In genomic region chr17:73365934-73366623, GRCh38 we compare ENCODE assay signal across 15 cellular contexts. TPM values are rescaled to one million over a fixed set of nuclear protein-coding genes. Genes with fewer than 3 reads are reported as not detected.
DNase-seq lines count a peak whose midpoint lies in the region; ATAC-seq and TF ChIP-seq lines count a peak whose summit lies in the region.
"Had no signal": no experiment of that assay in that cellular context is flagged by ENCODE, and none has a peak within 500 bp of the region (broad histone marks: within the 10 kb centered on the region; RNA-seq: fewer than 3 reads in every experiment).

No MANE protein-coding gene starts in this region.

- peaks cover 10% of the 10 kb centered on the region for H3K27me3 Mint-ChIP-seq in activated naive CD4-positive, alpha-beta T cell treated with anti-CD3 and anti-CD28 coated beads, Interleukin-2, amount 10 ng/mL, durations not matched to agents 7 days and 5 days

- H3K79me2 ChIP-seq in smooth muscle cell (ENCODE audit: low read depth) = no peaks in the 10 kb centered on the region

- ATAC-seq in body of pancreas (peak; percentile 10), GM18517 (IDR thresholded peaks at IDR 0.05; ENCODE audit: unreplicated experiment) (no peak), HG02763 (IDR thresholded peaks at IDR 0.05; ENCODE audit: unreplicated experiment) (no peak)
- ATAC-seq: activated T-helper 17 cell treated with anti-CD3 and anti-CD28 coated beads, Interleukin-2, amount 50 U/mL, for 72 hours; foreskin keratinocyte had no signal

- no peaks in the 10 kb centered on the region for H3K4me1 Mint-ChIP-seq in activated naive CD4-positive, alpha-beta T cell treated with anti-CD3 and anti-CD28 coated beads, Interleukin-2, amount 10 ng/mL, durations not matched to agents 7 days and 5 days
- H3K4me1 Mint-ChIP-seq: activated T-helper 17 cell treated with anti-CD3 and anti-CD28 coated beads, Interleukin-2, amount 50 U/mL, for 72 hours had no signal

- no peak overlapping the region for H3K27ac Mint-ChIP-seq in activated naive CD4-positive, alpha-beta T cell treated with anti-CD3 and anti-CD28 coated beads, Interleukin-2, amount 10 ng/mL, durations not matched to agents 7 days and 5 days
- H3K27ac Mint-ChIP-seq: activated T-helper 17 cell treated with anti-CD3 and anti-CD28 coated beads, Interleukin-2, amount 50 U/mL, for 72 hours had no signal

- H3K4me2 ChIP-seq in smooth muscle cell = no peak overlapping the region

- H3K4me1 ChIP-seq in body of pancreas = peaks cover 13% of the 10 kb centered on the region
- H3K4me1 ChIP-seq in smooth muscle cell (ENCODE audit: low read depth) = peaks cover 17% of the 10 kb centered on the region
- H3K4me1 ChIP-seq: foreskin keratinocyte, SJCRH30 had no signal

- TF ChIP-seq CTCF in body of pancreas (IDR thresholded peaks at IDR 0.05) = no peak
- TF ChIP-seq CTCF in smooth muscle cell (IDR thresholded peaks at IDR 0.05; ENCODE audit: borderline replicate concordance, insufficient read depth, poor library complexity, severe bottlenecking) = no peak

- no peak overlapping the region for H3K4me3 Mint-ChIP-seq in activated naive CD4-positive, alpha-beta T cell treated with anti-CD3 and anti-CD28 coated beads, Interleukin-2, amount 10 ng/mL, durations not matched to agents 7 days and 5 days
- H3K4me3 Mint-ChIP-seq: activated T-helper 17 cell treated with anti-CD3 and anti-CD28 coated beads, Interleukin-2, amount 50 U/mL, for 72 hours had no signal

- TF ChIP-seq POLR2A in body of pancreas (IDR thresholded peaks at IDR 0.05) = peak in 2 of 3 donors; percentile 9 to 19

- DNase-seq in G401 (ENCODE audit: low spot score) (peak; percentile 76), body of pancreas (peak; percentile 27 to 43 (median 36)), smooth muscle cell (lab: John Stamatoyannopoulos, UW; ENCODE audit: unreplicated experiment) (no peak)
- DNase-seq in activated naive CD4-positive, alpha-beta T cell treated with anti-CD3 and anti-CD28 coated beads, Interleukin-2, amount 10 ng/mL, durations not matched to agents 7 days and 5 days = no peak
- DNase-seq: AML-193, foreskin keratinocyte, NCI-H446 treated with DMSO at 0.1 percent for 48 hours, SJCRH30, small intestine had no signal

- H3K4me3 ChIP-seq in body of pancreas = no peak overlapping the region
- no peak overlapping the region for H3K4me3 ChIP-seq in skin epidermis
- H3K4me3 ChIP-seq in smooth muscle cell = no peak overlapping the region
- H3K4me3 ChIP-seq: HAP-1, SJCRH30 had no signal

- no peak overlapping the region for H3K9ac ChIP-seq in smooth muscle cell (ENCODE audit: low read depth)

- CTCF ChIA-PET in activated naive CD4-positive, alpha-beta T cell treated with anti-CD3 and anti-CD28 coated beads, Interleukin-2, amount 10 ng/mL, durations not matched to agents 7 days and 5 days (lab: Charles Lee) = interaction anchor here (1.0 to 9.4 kb wide), 3 partner anchors 10 to 638 kb away, joined by 4 to 130 read pairs (median 4); no protein-coding TSS in a partner anchor

- H2AFZ ChIP-seq in smooth muscle cell (ENCODE audit: low read depth) = no peak overlapping the region

- intact Hi-C loops in body of pancreas (cut with DNase I) = no loop called here

- H3F3A ChIP-seq in smooth muscle cell (ENCODE audit: low read depth) = no peaks in the 10 kb centered on the region

- no peaks in the 10 kb centered on the region for H3K36me3 Mint-ChIP-seq in activated naive CD4-positive, alpha-beta T cell treated with anti-CD3 and anti-CD28 coated beads, Interleukin-2, amount 10 ng/mL, durations not matched to agents 7 days and 5 days

- WGBS in body of pancreas, 2 donors = 71 to 74% methylated on average over 10 to 21 of the region's 21 CpGs
- 90% methylated on average over 21 of the region's 21 CpGs for WGBS in smooth muscle cell (ENCODE audit: low lambda C conversion rate)

- no peaks in the 10 kb centered on the region for H3K9me3 Mint-ChIP-seq in activated naive CD4-positive, alpha-beta T cell treated with anti-CD3 and anti-CD28 coated beads, Interleukin-2, amount 10 ng/mL, durations not matched to agents 7 days and 5 days
- H3K9me3 Mint-ChIP-seq: activated T-helper 17 cell treated with anti-CD3 and anti-CD28 coated beads, Interleukin-2, amount 50 U/mL, for 72 hours had no signal

- H3K9me3 ChIP-seq in body of pancreas = no peaks in the 10 kb centered on the region
- H3K9me3 ChIP-seq in smooth muscle cell (replicated peaks; ENCODE audit: low read depth) = no peaks in the 10 kb centered on the region
- H3K9me3 ChIP-seq: HAP-1, SJCRH30 had no signal

- H3K27ac ChIP-seq in body of pancreas (peak overlapping the region in 2 of 4 donors; percentile 34 to 51), layer of hippocampus (ENCODE audit: low read depth, low read length) (peak overlapping the region; percentile 71), skin epidermis (peak overlapping the region in 12 of 21 experiments; percentile 2 to 70 (median 43)), smooth muscle cell (ENCODE audit: low read depth) (no peak overlapping the region)
- H3K27ac ChIP-seq: foreskin keratinocyte, SJCRH30 had no signal

- no peaks in the 10 kb centered on the region for H3K36me3 ChIP-seq in body of pancreas (replicated peaks in 1 of 2; ENCODE audit: insufficient read depth in 1 of 2, low read depth in 2 of 2)
- no peaks in the 10 kb centered on the region for H3K36me3 ChIP-seq in smooth muscle cell (ENCODE audit: low read depth)
- H3K36me3 ChIP-seq: HAP-1, SJCRH30 had no signal

- H3K27me3 ChIP-seq in body of pancreas (no peaks in the 10 kb centered on the region), layer of hippocampus (ENCODE audit: control insufficient read depth, insufficient read depth, low read length) (no peaks in the 10 kb centered on the region), smooth muscle cell (ENCODE audit: low read depth) (no peaks in the 10 kb centered on the region)
- H3K27me3 ChIP-seq: SJCRH30 had no signal

- in situ Hi-C loops in G401 (cut with HindIII; ENCODE audit: low sequenced_read_pairs) = no loop called here

- peaks cover 2% of the 10 kb centered on the region for H4K20me1 ChIP-seq in smooth muscle cell (ENCODE audit: low read depth)

RNA-seq across cellular contexts. Expression of gene CDC42EP4, which starts 54.3 kb away (rescaled TPM):
- 66.1 and 79.4 TPM in 2 replicates for total RNA-seq in G401 (2014; rRNA removed; shearing (Covaris generic))
- 10 to 100 TPM; 47.0 to 60.6 TPM for total RNA-seq in body of pancreas
- 13.4 and 15.1 TPM in 2 replicates for total RNA-seq in smooth muscle cell
- 21.2 and 21.4 TPM in 2 replicates for polyA plus RNA-seq in smooth muscle cell

Comparison
In these comparisons a context has a peak if more than half of its experiments do, and no peak if none do; other contexts are left out.
1. DNase-seq: peak in G401 (single experiment) and body of pancreas (4 of 4); none in activated naive CD4-positive, alpha-beta T cell treated with anti-CD3 and anti-CD28 coated beads, Interleukin-2, amount 10 ng/mL, durations not matched to agents 7 days and 5 days (single experiment) and smooth muscle cell (single experiment).